8 cellular contexts compared by ENCODE assay signal in genomic region chr10:5813091-5813340, GRCh38. TPM values are rescaled to one million over a fixed set of nuclear protein-coding genes. Genes with fewer than 3 reads are reported as not detected.
DNase-seq lines count a peak whose midpoint lies in the region; ATAC-seq, FAIRE-seq and TF ChIP-seq lines count a peak whose summit lies in the region.

No MANE protein-coding gene starts in this region.

- H3K9me3 Mint-ChIP-seq in activated CD4-positive, alpha-beta T cell treated with anti-CD3 and anti-CD28 coated beads for 36 hours (ENCODE audit: low read depth): peaks cover 4% of the 10 kb centered on the region
- H3K9me3 Mint-ChIP-seq in activated naive CD8-positive, alpha-beta T cell treated with anti-CD3 and anti-CD28 coated beads, Interleukin-2, amount 50 U/mL, for 24 hours: no peaks in the 10 kb centered on the region

- H3K27me3 Mint-ChIP-seq in activated CD4-positive, alpha-beta T cell treated with anti-CD3 and anti-CD28 coated beads for 36 hours: no peaks in the 10 kb centered on the region
- H3K27me3 Mint-ChIP-seq in activated naive CD8-positive, alpha-beta T cell treated with anti-CD3 and anti-CD28 coated beads, Interleukin-2, amount 50 U/mL, for 24 hours: no peaks in the 10 kb centered on the region

- no peaks in the 10 kb centered on the region for H3K9me3 ChIP-seq in kidney (ENCODE audit: control insufficient read depth in 1 of 2, low read length in 2 of 2)

- POLR2A ChIA-PET in activated CD4-positive, alpha-beta T cell treated with anti-CD3 and anti-CD28 coated beads for 36 hours (lab: Charles Lee): interaction anchor here (0.6 to 1.7 kb wide), 4 partner anchors 17 to 271 kb away, joined by 3 to 13 read pairs (median 5); partner anchors contain the start of genes ANKRD16 and FBH1

- peak overlapping the region; percentile 98 for H3K27ac Mint-ChIP-seq in activated CD4-positive, alpha-beta T cell treated with anti-CD3 and anti-CD28 coated beads for 36 hours
- peak overlapping the region; percentile 97 for H3K27ac Mint-ChIP-seq in activated naive CD8-positive, alpha-beta T cell treated with anti-CD3 and anti-CD28 coated beads, Interleukin-2, amount 50 U/mL, for 24 hours

- FAIRE-seq in kidney (lab: Jason Lieb, UNC): no peak

- peak overlapping the region; percentile 74 to 91 for H3K9ac ChIP-seq in kidney (ENCODE audit: low read length in 2 of 2)

- peaks cover 64% of the 10 kb centered on the region for H3K4me1 Mint-ChIP-seq in activated CD4-positive, alpha-beta T cell treated with anti-CD3 and anti-CD28 coated beads for 36 hours
- peaks cover 72% of the 10 kb centered on the region for H3K4me1 Mint-ChIP-seq in activated naive CD8-positive, alpha-beta T cell treated with anti-CD3 and anti-CD28 coated beads, Interleukin-2, amount 50 U/mL, for 24 hours

- peak overlapping the region; percentile 92 for H3K4me3 Mint-ChIP-seq in activated CD4-positive, alpha-beta T cell treated with anti-CD3 and anti-CD28 coated beads for 36 hours
- H3K4me3 Mint-ChIP-seq in activated naive CD8-positive, alpha-beta T cell treated with anti-CD3 and anti-CD28 coated beads, Interleukin-2, amount 50 U/mL, for 24 hours: peak overlapping the region; percentile 91

- H3K36me3 ChIP-seq in kidney (ENCODE audit: control insufficient read depth in 1 of 2, insufficient read depth in 2 of 2, low read length in 2 of 2): peaks cover 0 to 2% of the 10 kb centered on the region in 2 donors

- TF ChIP-seq CTCF in kidney (IDR thresholded peaks at IDR 0.05; ENCODE audit: borderline replicate concordance, extremely low read depth, insufficient read depth): no peak

- peaks cover 19% of the 10 kb centered on the region in 2 donors for H3K4me1 ChIP-seq in kidney (ENCODE audit: control insufficient read depth in 1 of 2, insufficient read depth in 1 of 2, low read depth in 1 of 2, low read length in 2 of 2)

- peak overlapping the region; percentile 98 for H3K27ac ChIP-seq in kidney (ENCODE audit: low read depth in 2 of 2, low read length in 2 of 2)
- H3K27ac ChIP-seq in temporal lobe (ENCODE audit: low read depth, low read length): peak overlapping the region; percentile 96

- H3K4me3 ChIP-seq in kidney (ENCODE audit: low read length in 2 of 2): peak overlapping the region; percentile 74 to 96

- ATAC-seq in activated CD4-positive, alpha-beta T cell treated with anti-CD3 and anti-CD28 coated beads for 36 hours: peak; percentile 16
- peak; percentile 17 for ATAC-seq in HG03159 (IDR thresholded peaks at IDR 0.05; ENCODE audit: unreplicated experiment)
- peak; percentile 29 for ATAC-seq in activated naive CD8-positive, alpha-beta T cell treated with anti-CD3 and anti-CD28 coated beads, Interleukin-2, amount 50 U/mL, for 24 hours

- intact Hi-C loops in activated CD4-positive, alpha-beta T cell treated with anti-CD3 and anti-CD28 coated beads for 36 hours (cut with DNase I, micrococcal nuclease): loop anchor here (1.0 to 10.0 kb wide), 18 partner anchors 36 to 772 kb away; partner anchors contain the start of genes TASOR2 (in 2 of the 2), ANKRD16 (in 1 of the 2), FBH1 (in 1 of the 2) and IL15RA (in 1 of the 2)
- intact Hi-C loops in kidney (cut with DNase I): no loop called here

- CTCF ChIA-PET in activated CD4-positive, alpha-beta T cell treated with anti-CD3 and anti-CD28 coated beads for 36 hours (lab: Charles Lee): interaction anchor here (0.6 to 1.2 kb wide), 4 partner anchors 13 to 273 kb away, joined by 3 read pairs; no protein-coding TSS in a partner anchor

- peaks cover 42% of the 10 kb centered on the region for H3K36me3 Mint-ChIP-seq in activated CD4-positive, alpha-beta T cell treated with anti-CD3 and anti-CD28 coated beads for 36 hours (ENCODE audit: low read depth)
- peaks cover 40% of the 10 kb centered on the region for H3K36me3 Mint-ChIP-seq in activated naive CD8-positive, alpha-beta T cell treated with anti-CD3 and anti-CD28 coated beads, Interleukin-2, amount 50 U/mL, for 24 hours (ENCODE audit: low read depth)

- no peak for DNase-seq in activated CD4-positive, alpha-beta T cell treated with anti-CD3 and anti-CD28 coated beads for 36 hours
- no peak for DNase-seq in activated CD4-positive, alpha-beta T cell treated with anti-CD3 and anti-CD28 coated beads for 4 hours
- no peak for DNase-seq in activated naive CD8-positive, alpha-beta T cell treated with anti-CD3 and anti-CD28 coated beads, Interleukin-2, amount 50 U/mL, for 24 hours
- DNase-seq in kidney (no peak), LoVo (ENCODE audit: low spot score) (no peak), NCI-H146 treated with DMSO at 0.1 percent for 48 hours (lab: John Stamatoyannopoulos, UW; ENCODE audit: unreplicated experiment) (no peak)

RNA-seq across cellular contexts. Expression of gene GDI2, which starts 0.2 kb away (rescaled TPM):
- total RNA-seq in activated CD4-positive, alpha-beta T cell treated with anti-CD3 and anti-CD28 coated beads for 36 hours: 100 to 1,000 TPM; 276 to 290 TPM
- 168 TPM for total RNA-seq in kidney
- polyA plus RNA-seq in kidney (ENCODE audit: insufficient read depth, low read depth, low replicate concordance): 143 TPM
- total RNA-seq in temporal lobe: 327 TPM
